ENCODE assay signal across 8 cellular contexts in genomic region chr7:130897515-130898419, GRCh38.
DNase-seq lines count a peak whose midpoint lies in the region; TF ChIP-seq lines count a peak whose summit lies in the region.

No MANE protein-coding gene starts in this region.

- H3K4me1 Mint-ChIP-seq in progenitor cell of endocrine pancreas (ENCODE audit: low read depth) = peaks cover 24% of the 10 kb centered on the region

- peaks cover 5% of the 10 kb centered on the region for H3K36me3 Mint-ChIP-seq in progenitor cell of endocrine pancreas (ENCODE audit: insufficient read depth)

- peaks cover 6% of the 10 kb centered on the region for H3K9me3 Mint-ChIP-seq in progenitor cell of endocrine pancreas (ENCODE audit: low read depth)

- in situ Hi-C loops in KBM-7 (cut with MboI; ENCODE audit: low pct_unique_long_range_greater_than_20kb, low sequenced_read_pairs) = no loop called here

- TF ChIP-seq CTCF in progenitor cell of endocrine pancreas (IDR thresholded peaks at IDR 0.05; ENCODE audit: unreplicated experiment) = no peak

- H3K27me3 Mint-ChIP-seq in progenitor cell of endocrine pancreas = peaks cover 3% of the 10 kb centered on the region

- no peak overlapping the region for H3K27ac Mint-ChIP-seq in progenitor cell of endocrine pancreas

- DNase-seq in Daoy (ENCODE audit: low read depth) (peak; percentile 55), KBM-7 (peak; percentile 55), cortex of kidney (lab: John Stamatoyannopoulos, UW) (peak; percentile 46), renal cortical epithelial cell (ENCODE audit: low read depth) (peak; percentile 87), progenitor cell of endocrine pancreas (ENCODE audit: low spot score, unreplicated experiment) (no peak), occipital lobe (lab: John Stamatoyannopoulos, UW) (no peak), cerebellar nuclear complex (lab: John Stamatoyannopoulos, UW) (no peak)
- DNase-seq in stimulated activated CD4-positive, alpha-beta T cell treated with anti-CD3 and anti-CD28 coated beads, Interleukin-12 subunit alpha, Interleukin-12 subunit beta, amount 100 ng/mL, for 4 hours = no peak

- H3K4me3 Mint-ChIP-seq in progenitor cell of endocrine pancreas (ENCODE audit: low read depth) = no peak overlapping the region

Comparison
In these comparisons a context has a peak if more than half of its experiments do, and no peak if none do; other contexts are left out.
1. DNase-seq: peak in Daoy (single experiment), KBM-7 (single experiment), cortex of kidney (single experiment) and renal cortical epithelial cell (single experiment); none in progenitor cell of endocrine pancreas (single experiment), occipital lobe (single experiment), cerebellar nuclear complex (0 of 2) and stimulated activated CD4-positive, alpha-beta T cell treated with anti-CD3 and anti-CD28 coated beads, Interleukin-12 subunit alpha, Interleukin-12 subunit beta, amount 100 ng/mL, for 4 hours (single experiment).